In genomic region chr5:155974369-155974768, GRCh38 we compare ENCODE assay signal across 3 cellular contexts.
"Had no signal": no experiment of that assay in that cellular context is flagged by ENCODE, and none has a peak within 500 bp of the region (broad histone marks: within the 10 kb centered on the region; RNA-seq: fewer than 3 reads in every experiment).

No MANE protein-coding gene starts in this region.

- DNase-seq: GDM1, GF-D8 had no signal

- H3K4me3 ChIP-seq: GM12878 had no signal

- ATAC-seq: GM12878 had no signal
